ENCODE assay signal across 16 cellular contexts in the genomic region with DNA sequence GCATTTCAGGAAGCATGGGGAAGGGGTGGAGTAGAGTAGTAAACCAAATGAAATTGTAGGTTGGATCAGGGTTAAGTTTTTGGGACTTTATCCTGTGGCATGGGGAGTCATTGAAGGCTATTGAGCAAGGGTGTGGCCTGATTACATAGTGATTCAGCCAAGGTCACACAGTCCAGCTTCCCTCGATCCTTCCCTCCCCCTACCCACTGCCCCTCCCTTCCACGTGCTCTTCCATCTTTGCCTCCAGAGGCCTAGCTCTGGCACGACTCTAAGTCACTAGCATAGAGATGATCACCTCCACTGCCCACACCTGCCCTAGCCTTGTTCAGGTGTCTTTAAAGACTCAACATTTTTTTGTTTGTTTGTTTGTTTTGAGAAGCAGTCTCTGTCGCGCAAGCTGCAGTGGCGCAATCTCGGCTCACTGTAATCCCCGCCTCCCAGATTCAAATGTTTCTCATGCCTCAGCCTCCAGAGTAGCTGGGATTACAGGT. TPM values are rescaled to one million over a fixed set of nuclear protein-coding genes. Genes with fewer than 3 reads are reported as not detected.
DNase-seq lines count a peak whose midpoint lies in the region; ATAC-seq and TF ChIP-seq lines count a peak whose summit lies in the region.
"Had no signal": no experiment of that assay in that cellular context is flagged by ENCODE, and none has a peak within 500 bp of the region (broad histone marks: within the 10 kb centered on the region; RNA-seq: fewer than 3 reads in every experiment).

No MANE protein-coding gene starts in this region.

- H3K27me3 ChIP-seq in A673 (replicated peaks; ENCODE audit: insufficient read depth, low read depth, low read length, poor library complexity) = no peaks in the 10 kb centered on the region
- H3K27me3 ChIP-seq: BE2C had no signal

- BruUV-seq in A673 (replicated peaks; lab: Mats Ljungman, UMichigan) = no TSS peak

- H3K4me3 Mint-ChIP-seq in CD14-positive monocyte = peak overlapping the region; percentile 9 to 68
- no peak overlapping the region for H3K4me3 Mint-ChIP-seq in chondrocyte (ENCODE audit: unreplicated experiment)
- H3K4me3 Mint-ChIP-seq: activated CD4-positive, alpha-beta T cell treated with anti-CD3 and anti-CD28 coated beads, Interleukin-2, amount 10 ng/mL, durations not matched to agents 24 days and 14 days; activated T-helper 1 cell treated with anti-CD3 and anti-CD28 coated beads, Interleukin-12 subunit alpha, Interleukin-12 subunit beta, Interleukin-2, Interleukin-4 antibody, amounts not matched to agents 30 ng/mL and 10 ng/mL and 1 ng/mL, durations not matched to agents 14 hours and 24 hours and 36 hours; T-helper 1 cell treated with Interleukin-12 subunit alpha and Interleukin-12 subunit beta and Interleukin-4 antibody, amounts not matched to agents 30 μg/mL and 1 μg/mL, for 36 hours had no signal

- DNase-seq in CD14-positive monocyte (ENCODE audit: low spot score) = peak; percentile 67
- DNase-seq in LoVo (ENCODE audit: low spot score) = peak; percentile 88
- DNase-seq in chondrocyte (ENCODE audit: low spot score) = peak; percentile 12
- DNase-seq in mucosa of descending colon = peak; percentile 60 to 77 (median 72)
- no peak for DNase-seq in A673 (ENCODE audit: low spot score)
- DNase-seq in activated CD4-positive, alpha-beta T cell treated with anti-CD3 and anti-CD28 coated beads, Interleukin-2, amount 50 U/mL, for 1 hour = no peak
- no peak for DNase-seq in NCI-H524 treated with DMSO at 0.1 percent for 48 hours (lab: John Stamatoyannopoulos, UW)
- DNase-seq: activated CD4-positive, alpha-beta T cell treated with anti-CD3 and anti-CD28 coated beads, Interleukin-2, amount 10 ng/mL, durations not matched to agents 24 days and 14 days; BE2C; GOT3; hypothalamus; NCI-H1694 had no signal

- H3K9me3 Mint-ChIP-seq in CD14-positive monocyte (peaks cover 0 to 3% (median 0%) of the 10 kb centered on the region in 7 donors), chondrocyte (ENCODE audit: low read depth) (no peaks in the 10 kb centered on the region)
- H3K9me3 Mint-ChIP-seq: activated CD4-positive, alpha-beta T cell treated with anti-CD3 and anti-CD28 coated beads, Interleukin-2, amount 10 ng/mL, durations not matched to agents 24 days and 14 days; activated T-helper 1 cell treated with anti-CD3 and anti-CD28 coated beads, Interleukin-12 subunit alpha, Interleukin-12 subunit beta, Interleukin-2, Interleukin-4 antibody, amounts not matched to agents 30 ng/mL and 10 ng/mL and 1 ng/mL, durations not matched to agents 14 hours and 24 hours and 36 hours; T-helper 1 cell treated with Interleukin-12 subunit alpha and Interleukin-12 subunit beta and Interleukin-4 antibody, amounts not matched to agents 30 μg/mL and 1 μg/mL, for 36 hours had no signal

- H3K36me3 Mint-ChIP-seq in CD14-positive monocyte (no peaks in the 10 kb centered on the region), chondrocyte (ENCODE audit: low read depth) (no peaks in the 10 kb centered on the region)

- ATAC-seq in mucosa of descending colon (peak; percentile 94), HG02763 (IDR thresholded peaks at IDR 0.05; ENCODE audit: unreplicated experiment) (no peak)

- H3K4me3 ChIP-seq in mucosa of descending colon = no peak overlapping the region
- H3K4me3 ChIP-seq in A673 (ENCODE audit: low read depth, low read length, poor library complexity, severe bottlenecking) = no peak overlapping the region

- H3K4me1 ChIP-seq in mucosa of descending colon (ENCODE audit: low read depth) (peaks cover 12% of the 10 kb centered on the region), A673 (ENCODE audit: insufficient read depth, low read length, poor library complexity, severe bottlenecking) (no peaks in the 10 kb centered on the region)
- H3K4me1 ChIP-seq: BE2C, parathyroid adenoma had no signal

- H3K27ac Mint-ChIP-seq in CD14-positive monocyte (peak overlapping the region in 5 of 7 donors; percentile 75 to 90 (median 89)), chondrocyte (ENCODE audit: unreplicated experiment) (no peak overlapping the region)
- H3K27ac Mint-ChIP-seq: activated CD4-positive, alpha-beta T cell treated with anti-CD3 and anti-CD28 coated beads, Interleukin-2, amount 10 ng/mL, durations not matched to agents 24 days and 14 days; activated T-helper 1 cell treated with anti-CD3 and anti-CD28 coated beads, Interleukin-12 subunit alpha, Interleukin-12 subunit beta, Interleukin-2, Interleukin-4 antibody, amounts not matched to agents 30 ng/mL and 10 ng/mL and 1 ng/mL, durations not matched to agents 14 hours and 24 hours and 36 hours; T-helper 1 cell treated with Interleukin-12 subunit alpha and Interleukin-12 subunit beta and Interleukin-4 antibody, amounts not matched to agents 30 μg/mL and 1 μg/mL, for 36 hours had no signal

- no peak for TF ChIP-seq CTCF in CD14-positive monocyte (IDR thresholded peaks at IDR 0.05)
- no peak for TF ChIP-seq CTCF in chondrocyte (IDR thresholded peaks at IDR 0.05)
- TF ChIP-seq CTCF in mucosa of descending colon (IDR thresholded peaks at IDR 0.05) = no peak
- no peak for TF ChIP-seq CTCF in A673 (conservative IDR thresholded peaks at IDR 0.05; ENCODE audit: low read depth, low read length)

- intact Hi-C loops in CD14-positive monocyte (cut with micrococcal nuclease) = loop anchor here (5.0 to 10.0 kb wide), 2 partner anchors 35 to 147 kb away; partner anchors contain the start of gene SLC9A1 (in 1 of the 2)
- intact Hi-C loops in mucosa of descending colon (cut with DNase I, micrococcal nuclease) = loop anchor here in 1 of 2 donors (10.0 kb wide), 1 partner anchor 93 kb away; no protein-coding TSS in a partner anchor
- intact Hi-C loops in A673 (cut with micrococcal nuclease; ENCODE audit: unreplicated experiment) = loop anchor here (10.0 kb wide), 1 partner anchor 147 kb away; no protein-coding TSS in a partner anchor

- CTCF ChIA-PET in A673 (lab: Charles Lee) = no interaction called here

- H3K36me3 ChIP-seq in mucosa of descending colon (ENCODE audit: low read depth) (no peaks in the 10 kb centered on the region), A673 (ENCODE audit: insufficient read depth, low read length, poor library complexity, severe bottlenecking) (no peaks in the 10 kb centered on the region)
- H3K36me3 ChIP-seq: BE2C had no signal

- H3K4me1 Mint-ChIP-seq in CD14-positive monocyte (peaks cover 14% of the 10 kb centered on the region), chondrocyte (ENCODE audit: low read depth) (peaks cover 15% of the 10 kb centered on the region)

- H3K9me3 ChIP-seq in mucosa of descending colon = no peaks in the 10 kb centered on the region
- H3K9me3 ChIP-seq in A673 (ENCODE audit: low read depth, low read length, poor library complexity, severe bottlenecking) = no peaks in the 10 kb centered on the region
- H3K9me3 ChIP-seq: BE2C had no signal

- H3K27me3 Mint-ChIP-seq in CD14-positive monocyte (ENCODE audit: low read depth in 3 of 3) (peaks cover 2 to 6% (median 2%) of the 10 kb centered on the region in 3 donors), chondrocyte (ENCODE audit: low read depth) (no peaks in the 10 kb centered on the region)

- POLR2A ChIA-PET in A673 (lab: Charles Lee; ENCODE audit: low non-redundant PET) = no interaction called here

- H3K27ac ChIP-seq in A673 (ENCODE audit: low read depth, low read length, poor library complexity, severe bottlenecking) = no peak overlapping the region
- H3K27ac ChIP-seq: parathyroid adenoma had no signal

RNA-seq across cellular contexts. Expression of gene SLC9A1, which starts 37.2 kb away (rescaled TPM):
- 1 to 10 TPM; 4.5 to 4.6 TPM for polyA plus RNA-seq in CD14-positive monocyte
- 53.9 to 55.4 TPM (median 54.6 TPM) in 3 replicates for total RNA-seq in chondrocyte
- 100 to 1,000 TPM in 1 of 3 donors, 10 to 100 TPM in 2; 77.9 to 126 (median 84.1) TPM for total RNA-seq in mucosa of descending colon
- 27.0 and 30.2 TPM in 2 replicates for total RNA-seq in A673 (2021)

RNA-seq across cellular contexts. Expression of gene WDTC1, which starts 42.3 kb away (rescaled TPM):
- 1 to 10 TPM; 2.1 to 4.3 TPM for polyA plus RNA-seq in CD14-positive monocyte
- total RNA-seq in chondrocyte (30.8 to 32.4 TPM (median 31.2 TPM) in 3 replicates), mucosa of descending colon (10 to 100 TPM; 35.2 to 56.4 (median 45.5) TPM), A673 (2021) (20.9 and 25.8 TPM in 2 replicates)

Comparison
In these comparisons a context has a peak if more than half of its experiments do, and no peak if none do; other contexts are left out.
1. DNase-seq: peak in CD14-positive monocyte (single experiment), LoVo (single experiment), chondrocyte (single experiment) and mucosa of descending colon (3 of 3); none in A673 (single experiment), activated CD4-positive, alpha-beta T cell treated with anti-CD3 and anti-CD28 coated beads, Interleukin-2, amount 50 U/mL, for 1 hour (single experiment) and NCI-H524 treated with DMSO at 0.1 percent for 48 hours (single experiment).